Comparison of ENCODE assay signal across 10 cellular contexts in the genomic region with DNA sequence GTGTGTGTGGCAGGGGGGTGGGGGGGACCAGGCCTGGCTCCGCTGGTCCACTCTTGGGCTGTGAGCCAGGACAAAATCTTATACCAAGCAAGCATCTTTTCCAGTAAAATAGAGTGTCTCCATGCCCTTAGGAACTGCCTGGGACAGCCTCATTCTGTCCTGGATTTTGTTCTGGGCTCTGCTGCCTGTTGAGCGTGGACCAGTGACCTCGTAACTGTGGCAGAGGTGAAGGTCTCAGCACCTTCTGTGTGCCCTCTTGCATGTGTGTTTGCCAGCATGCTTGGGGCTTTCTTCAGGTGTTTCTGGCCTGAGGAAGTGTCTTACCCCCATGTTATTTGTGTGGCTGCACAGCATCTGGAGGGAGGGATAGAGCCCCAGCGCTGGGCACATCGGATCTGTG. TPM values are rescaled to one million over a fixed set of nuclear protein-coding genes. Genes with fewer than 3 reads are reported as not detected.
A peak's percentile ranks its signal among the peaks of the same experiment; 100 is the strongest.
DNase-seq lines count a peak whose midpoint lies in the region; ATAC-seq and TF ChIP-seq lines count a peak whose summit lies in the region.
"Had no signal": no experiment of that assay in that cellular context is flagged by ENCODE, and none has a peak within 500 bp of the region (broad histone marks: within the 10 kb centered on the region; RNA-seq: fewer than 3 reads in every experiment).

No MANE protein-coding gene starts in this region.

- no peak for DNase-seq in right cardiac atrium
- DNase-seq in Right ventricle myocardium superior, result no peak
- no peak for DNase-seq in brain microvascular endothelial cell
- DNase-seq in neural progenitor cell (ENCODE audit: low spot score), result no peak
- DNase-seq in vagina (ENCODE audit: extremely low spot score in 2 of 2), result no peak
- no peak for DNase-seq in HCEC 1CT
- DNase-seq in activated gamma-delta T cell (lab: John Stamatoyannopoulos, UW), result no peak
- no peak for DNase-seq in NCI-H128 (lab: John Stamatoyannopoulos, UW; ENCODE audit: unreplicated experiment)
- DNase-seq: EL had no signal

- H3K27me3 ChIP-seq in right cardiac atrium (ENCODE audit: control insufficient read depth, insufficient read depth) (no peaks in the 10 kb centered on the region), brain microvascular endothelial cell (replicated peaks) (no peaks in the 10 kb centered on the region), neural progenitor cell (no peaks in the 10 kb centered on the region), vagina (no peaks in the 10 kb centered on the region)

- no peak for TF ChIP-seq POLR2A in vagina (IDR thresholded peaks at IDR 0.05)

- H2AFZ ChIP-seq in neural progenitor cell (replicated peaks), result no peak overlapping the region

- 91% methylated on average over 5 of the region's 5 CpGs for WGBS in right cardiac atrium

- peak overlapping the region; percentile 5 for H3K4me3 Mint-ChIP-seq in neural progenitor cell

- ATAC-seq in right cardiac atrium, result no peak
- ATAC-seq in Right ventricle myocardium superior (ENCODE audit: poor library complexity), result no peak

- peaks cover 49% of the 10 kb centered on the region for H3K4me1 Mint-ChIP-seq in neural progenitor cell

- H3K9me3 ChIP-seq in right cardiac atrium (ENCODE audit: control insufficient read depth, low read length), result no peaks in the 10 kb centered on the region
- no peaks in the 10 kb centered on the region for H3K9me3 ChIP-seq in neural progenitor cell (ENCODE audit: low read depth)
- no peaks in the 10 kb centered on the region for H3K9me3 ChIP-seq in vagina

- no peaks in the 10 kb centered on the region for H3K9me3 Mint-ChIP-seq in neural progenitor cell
- H3K9me3 Mint-ChIP-seq: memory B cell had no signal

- no peak overlapping the region for H3K9ac ChIP-seq in neural progenitor cell

- H3K4me1 ChIP-seq in right cardiac atrium (ENCODE audit: control insufficient read depth, insufficient read depth, low read length) (peaks cover 10% of the 10 kb centered on the region), neural progenitor cell (peaks cover 40% of the 10 kb centered on the region), vagina (peaks cover 38% of the 10 kb centered on the region)

- H3K4me3 ChIP-seq in right cardiac atrium (ENCODE audit: low read length) (no peak overlapping the region), brain microvascular endothelial cell (ENCODE audit: low read depth, low read length) (no peak overlapping the region), neural progenitor cell (no peak overlapping the region), vagina (no peak overlapping the region)

- H4K20me1 ChIP-seq in neural progenitor cell (ENCODE audit: low read depth), result peaks cover 90% of the 10 kb centered on the region

- TF ChIP-seq CTCF in brain microvascular endothelial cell (IDR thresholded peaks at IDR 0.05; ENCODE audit: low read depth, low read length, missing control alignments), result no peak
- TF ChIP-seq CTCF in neural progenitor cell (IDR thresholded peaks at IDR 0.05), result no peak
- no peak for TF ChIP-seq CTCF in vagina (IDR thresholded peaks at IDR 0.05)

- in situ Hi-C loops in brain microvascular endothelial cell (cut with HindIII; ENCODE audit: low pct_ligation_motif_present, low sequenced_read_pairs), result no loop called here

- peaks cover 68% of the 10 kb centered on the region for H3K79me2 ChIP-seq in neural progenitor cell (ENCODE audit: low read depth)

- peak overlapping the region; percentile 74 for H3K27ac Mint-ChIP-seq in neural progenitor cell
- H3K27ac Mint-ChIP-seq: memory B cell had no signal

- H3K27me3 Mint-ChIP-seq in neural progenitor cell (ENCODE audit: insufficient read depth, low read depth), result peaks cover 2% of the 10 kb centered on the region
- H3K27me3 Mint-ChIP-seq: memory B cell had no signal

- H3K27ac ChIP-seq in right cardiac atrium (ENCODE audit: low read length) (peak overlapping the region; percentile 40), brain microvascular endothelial cell (peak overlapping the region; percentile 95), neural progenitor cell (no peak overlapping the region), vagina (peak overlapping the region; percentile 72)

- intact Hi-C loops in right cardiac atrium (cut with DNase I), result no loop called here
- intact Hi-C loops in Right ventricle myocardium superior (cut with DNase I), result no loop called here
- intact Hi-C loops in vagina (cut with DNase I), result no loop called here

- no peaks in the 10 kb centered on the region for H3K36me3 ChIP-seq in brain microvascular endothelial cell (replicated peaks)
- no peaks in the 10 kb centered on the region for H3K36me3 ChIP-seq in neural progenitor cell
- no peaks in the 10 kb centered on the region for H3K36me3 ChIP-seq in vagina

- H3K4me2 ChIP-seq in neural progenitor cell, result peak overlapping the region; percentile 63

- peaks cover 16% of the 10 kb centered on the region for H3K36me3 Mint-ChIP-seq in neural progenitor cell

- H3F3A ChIP-seq in neural progenitor cell (ENCODE audit: low read depth), result peaks cover 24% of the 10 kb centered on the region

RNA-seq across cellular contexts. Expression of a gene that starts 45.7 kb away (rescaled TPM):
- total RNA-seq in right cardiac atrium, result 10 to 100 TPM; 36.8 to 45.5 (median 40.5) TPM
- polyA plus RNA-seq in right cardiac atrium, result 27.4 TPM
- 21.2 TPM for total RNA-seq in Right ventricle myocardium superior
- 37.6 and 61.4 TPM in 2 replicates for total RNA-seq in neural progenitor cell (ENCODE audit: low replicate concordance)
- 51.6 TPM for total RNA-seq in vagina
